Comparison of ENCODE assay signal across 1 cellular context in the genomic region with DNA sequence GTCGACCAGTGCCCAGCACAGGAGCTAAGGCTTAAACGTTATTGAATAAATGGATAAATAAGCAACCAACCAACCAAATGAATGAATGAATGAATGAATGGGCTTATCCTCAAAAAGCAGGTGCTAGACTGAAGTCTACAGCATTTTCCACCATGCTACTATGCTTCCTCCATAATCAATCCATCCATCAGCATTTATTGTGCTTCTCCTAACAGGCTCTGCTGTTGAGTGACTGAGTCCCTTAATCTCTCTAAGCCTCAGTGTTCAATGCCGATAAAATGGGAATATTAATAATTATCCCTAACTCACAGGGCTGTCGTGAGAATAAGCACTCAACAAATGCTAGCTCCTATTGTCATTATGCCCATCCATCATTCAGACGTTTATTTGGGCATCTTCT.
TF ChIP-seq lines count a peak whose summit lies in the region.

No MANE protein-coding gene starts in this region.

TF ChIP-seq in HepG2, 621 proteins besides CTCF, POLR2A, EP300 and RAD21 (continued from another document):
- TF ChIP-seq, protein P1, sequence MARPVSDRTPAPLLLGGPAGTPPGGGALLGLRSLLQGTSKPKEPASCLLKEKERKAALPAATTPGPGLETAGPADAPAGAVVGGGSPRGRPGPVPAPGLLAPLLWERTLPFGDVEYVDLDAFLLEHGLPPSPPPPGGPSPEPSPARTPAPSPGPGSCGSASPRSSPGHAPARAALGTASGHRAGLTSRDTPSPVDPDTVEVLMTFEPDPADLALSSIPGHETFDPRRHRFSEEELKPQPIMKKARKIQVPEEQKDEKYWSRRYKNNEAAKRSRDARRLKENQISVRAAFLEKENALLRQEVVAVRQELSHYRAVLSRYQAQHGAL (CRISPR knock-in tag; IDR thresholded peaks at IDR 0.05; ENCODE audit: not compliant biosample characterization), result no peak
- TF ChIP-seq LCORL (IDR thresholded peaks at IDR 0.05), result no peak
- no peak for TF ChIP-seq LCORL (CRISPR knock-in tag; IDR thresholded peaks at IDR 0.05)
- peak; percentile 73; the same call in 1 of the 2 replicates for TF ChIP-seq ZNF24 (IDR thresholded peaks at IDR 0.05)
- no peak for TF ChIP-seq KMT2B (CRISPR knock-in tag; IDR thresholded peaks at IDR 0.05)
